In the genomic region with DNA sequence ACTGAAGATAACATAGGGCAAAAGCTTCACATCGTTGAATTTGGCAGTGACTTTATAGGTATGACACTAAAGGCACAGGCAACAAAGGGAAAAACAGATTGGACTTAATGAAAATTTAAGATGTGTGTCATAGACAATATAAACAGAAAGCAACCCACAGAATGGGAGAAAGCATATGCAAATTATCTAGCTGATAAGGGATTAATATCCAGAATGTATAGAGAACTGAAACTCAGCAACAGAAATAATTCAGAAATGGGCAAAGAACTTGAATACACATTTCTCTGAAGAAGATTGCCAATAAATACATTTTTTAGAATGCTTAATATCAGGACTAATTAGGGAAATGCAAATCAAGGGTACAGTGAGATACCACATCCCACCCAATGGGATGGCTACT, we compare ENCODE assay signal across 26 cellular contexts. TPM values are rescaled to one million over a fixed set of nuclear protein-coding genes. Genes with fewer than 3 reads are reported as not detected.
A peak's percentile ranks its signal among the peaks of the same experiment; 100 is the strongest.
DNase-seq lines count a peak whose midpoint lies in the region; ATAC-seq and TF ChIP-seq lines count a peak whose summit lies in the region.
"Had no signal": no experiment of that assay in that cellular context is flagged by ENCODE, and none has a peak within 500 bp of the region (broad histone marks: within the 10 kb centered on the region; RNA-seq: fewer than 3 reads in every experiment).

No MANE protein-coding gene starts in this region.

- peak overlapping the region in 1 of 4 donors; percentile 7 for H3K4me3 Mint-ChIP-seq in IgD-negative memory B cell
- peak overlapping the region; percentile 10 for H3K4me3 Mint-ChIP-seq in endodermal cell
- H3K4me3 Mint-ChIP-seq in stimulated activated naive B cell treated with anti-CD40 and anti-IgM and Interleukin-4, amounts not matched to agents 10 μg/mL and 1 μg/mL and 100 μg/mL, for 72 hours: no peak overlapping the region
- H3K4me3 Mint-ChIP-seq: CD8-positive, alpha-beta memory T cell; T-cell had no signal

- H3K27me3 ChIP-seq in endodermal cell (ENCODE audit: control insufficient read depth, insufficient read depth, low read length, poor library complexity, severe bottlenecking): no peaks in the 10 kb centered on the region

- no peaks in the 10 kb centered on the region for H3K27me3 Mint-ChIP-seq in IgD-negative memory B cell
- no peaks in the 10 kb centered on the region for H3K27me3 Mint-ChIP-seq in endodermal cell (ENCODE audit: insufficient read depth)
- no peaks in the 10 kb centered on the region for H3K27me3 Mint-ChIP-seq in stimulated activated naive B cell treated with anti-CD40 and anti-IgM and Interleukin-4, amounts not matched to agents 10 μg/mL and 1 μg/mL and 100 μg/mL, for 72 hours
- H3K27me3 Mint-ChIP-seq: T-cell had no signal

- H3K9ac ChIP-seq in endodermal cell (ENCODE audit: extremely low read depth, low read length, poor library complexity, severe bottlenecking): no peak overlapping the region

- no peak overlapping the region for H3K27ac ChIP-seq in endodermal cell (ENCODE audit: low read depth, low read length)
- H3K27ac ChIP-seq: C4-2B, HL-60 had no signal

- DNase-seq in endodermal cell (no peak), cerebellum (ENCODE audit: low spot score) (no peak)
- no peak for DNase-seq in stimulated activated naive B cell treated with anti-CD40 and anti-IgM and Interleukin-4, amounts not matched to agents 10 μg/mL and 1 μg/mL and 100 μg/mL, for 72 hours
- no peak for DNase-seq in stimulated activated CD4-positive, alpha-beta T cell treated with anti-CD3 and anti-CD28 coated beads, Interleukin-2, amount 100 ng/mL, for 48 hours
- DNase-seq: Calu3; CD8-positive, alpha-beta memory T cell; GDM1; KBM-7; NCI-H1092 treated with DMSO at 0.1 percent for 48 hours; NCI-H2029 treated with DMSO at 0.1 percent for 48 hours; NCI-H226; NCI-H510A treated with DMSO at 0.1 percent for 48 hours; NCI-H748 treated with DMSO at 0.1 percent for 48 hours; T-cell had no signal

- H3K36me3 ChIP-seq in endodermal cell (ENCODE audit: control insufficient read depth, insufficient read depth, low read length): peaks cover 12% of the 10 kb centered on the region

- peaks cover 9% of the 10 kb centered on the region for H3K4me1 ChIP-seq in endodermal cell (ENCODE audit: control insufficient read depth, insufficient read depth, low read length)

- H3K4me3 ChIP-seq in endodermal cell (ENCODE audit: low read length): no peak overlapping the region

- H3K9me3 Mint-ChIP-seq in IgD-negative memory B cell (peaks cover 2 to 19% (median 4%) of the 10 kb centered on the region in 3 donors), endodermal cell (peaks cover 5% of the 10 kb centered on the region)
- H3K9me3 Mint-ChIP-seq in stimulated activated naive B cell treated with anti-CD40 and anti-IgM and Interleukin-4, amounts not matched to agents 10 μg/mL and 1 μg/mL and 100 μg/mL, for 72 hours: peaks cover 0 to 3% of the 10 kb centered on the region in 2 donors

- H3K4me1 Mint-ChIP-seq in IgD-negative memory B cell (peaks cover 60 to 88% (median 77%) of the 10 kb centered on the region in 3 donors), endodermal cell (peaks cover 42% of the 10 kb centered on the region)
- H3K4me1 Mint-ChIP-seq in stimulated activated naive B cell treated with anti-CD40 and anti-IgM and Interleukin-4, amounts not matched to agents 10 μg/mL and 1 μg/mL and 100 μg/mL, for 72 hours: peaks cover 36 to 59% of the 10 kb centered on the region in 2 donors
- H3K4me1 Mint-ChIP-seq: CD8-positive, alpha-beta memory T cell had no signal

- peak; percentile 58 for ATAC-seq in GM18502 (IDR thresholded peaks at IDR 0.05; ENCODE audit: poor library complexity, unreplicated experiment)
- peak; percentile 77 to 82 for ATAC-seq in stimulated activated naive B cell treated with anti-CD40 and anti-IgM and Interleukin-4, amounts not matched to agents 10 μg/mL and 1 μg/mL and 100 μg/mL, for 72 hours (replicated peaks)
- no peak for ATAC-seq in HG03460 (IDR thresholded peaks at IDR 0.05; ENCODE audit: unreplicated experiment)
- no peak for ATAC-seq in GM21390 (IDR thresholded peaks at IDR 0.05; ENCODE audit: unreplicated experiment)
- ATAC-seq: HCT116, HepG2, Panc1, SK-N-SH treated with all-trans-retinoic acid at 6 μM for 48 hours, T-cell had no signal

- peak overlapping the region; percentile 56 to 88 (median 70) for H3K27ac Mint-ChIP-seq in IgD-negative memory B cell
- no peak overlapping the region for H3K27ac Mint-ChIP-seq in endodermal cell
- H3K27ac Mint-ChIP-seq in stimulated activated naive B cell treated with anti-CD40 and anti-IgM and Interleukin-4, amounts not matched to agents 10 μg/mL and 1 μg/mL and 100 μg/mL, for 72 hours: no peak overlapping the region
- H3K27ac Mint-ChIP-seq: CD8-positive, alpha-beta memory T cell; T-cell had no signal

- no peak for TF ChIP-seq CTCF in endodermal cell (conservative IDR thresholded peaks at IDR 0.05)

- peaks cover 20% of the 10 kb centered on the region for H3K9me3 ChIP-seq in endodermal cell (ENCODE audit: control insufficient read depth, low read length)

- H3K36me3 Mint-ChIP-seq in IgD-negative memory B cell (peaks cover 11% of the 10 kb centered on the region), endodermal cell (ENCODE audit: low read depth) (peaks cover 23% of the 10 kb centered on the region)
- H3K36me3 Mint-ChIP-seq in stimulated activated naive B cell treated with anti-CD40 and anti-IgM and Interleukin-4, amounts not matched to agents 10 μg/mL and 1 μg/mL and 100 μg/mL, for 72 hours: peaks cover 12 to 28% of the 10 kb centered on the region in 2 donors

- WGBS in endodermal cell (ENCODE audit: insufficient coverage in 1 of 2, insufficient read length in 1 of 2), 2 experiments: 97 to 100% methylated on average over 1 of the region's 1 CpG

RNA-seq across cellular contexts. Expression of a gene that starts 55.2 kb away (rescaled TPM):
- 0.58 TPM for polyA plus RNA-seq in IgD-negative memory B cell
- not detected for total RNA-seq in endodermal cell
- polyA plus RNA-seq in endodermal cell (2013, experiment 1 of 2): 1.2 TPM
- polyA plus RNA-seq in endodermal cell (2013, experiment 2 of 2): 0.99 TPM
- total RNA-seq in cerebellum: 0.82 TPM
- total RNA-seq: CD8-positive, alpha-beta memory T cell; H1; HT-29 had no signal
- polyA plus RNA-seq: CD8-positive, alpha-beta memory T cell; H1 had no signal

Comparison
In these comparisons a context has a peak if more than half of its experiments do, and no peak if none do; other contexts are left out.
1. ATAC-seq: peak in GM18502 (single experiment) and stimulated activated naive B cell treated with anti-CD40 and anti-IgM and Interleukin-4, amounts not matched to agents 10 μg/mL and 1 μg/mL and 100 μg/mL, for 72 hours (2 of 2); none in HG03460 (single experiment) and GM21390 (single experiment).
2. H3K27ac Mint-ChIP-seq: peak in IgD-negative memory B cell (3 of 3); none in endodermal cell (single experiment) and stimulated activated naive B cell treated with anti-CD40 and anti-IgM and Interleukin-4, amounts not matched to agents 10 μg/mL and 1 μg/mL and 100 μg/mL, for 72 hours (single experiment).